In genomic region chr13:27979765-27980279, GRCh38 we compare ENCODE assay signal across 19 cellular contexts. TPM values are rescaled to one million over a fixed set of nuclear protein-coding genes. Genes with fewer than 3 reads are reported as not detected.
DNase-seq lines count a peak whose midpoint lies in the region; ATAC-seq and TF ChIP-seq lines count a peak whose summit lies in the region.
"Had no signal": no experiment of that assay in that cellular context is flagged by ENCODE, and none has a peak within 500 bp of the region (broad histone marks: within the 10 kb centered on the region; RNA-seq: fewer than 3 reads in every experiment).

No MANE protein-coding gene starts in this region.

- no peaks in the 10 kb centered on the region for H3K36me3 ChIP-seq in naive thymus-derived CD4-positive, alpha-beta T cell (ENCODE audit: control insufficient read depth in 2 of 3, insufficient read depth in 3 of 3, low read length in 3 of 3)
- H3K36me3 ChIP-seq in transverse colon, result no peaks in the 10 kb centered on the region
- H3K36me3 ChIP-seq: BLaER1 treated with 17β-estradiol and CSF1 and Interleukin-3, amounts not matched to agents 10 nM and 100 nM; left ventricle myocardium inferior had no signal

- no peaks in the 10 kb centered on the region for H3K9me3 Mint-ChIP-seq in central memory CD8-positive, alpha-beta T cell
- peaks cover 0 to 2% (median 0%) of the 10 kb centered on the region in 11 donors for H3K9me3 Mint-ChIP-seq in naive thymus-derived CD4-positive, alpha-beta T cell
- H3K9me3 Mint-ChIP-seq: activated CD4-positive, alpha-beta T cell treated with anti-CD3 and anti-CD28 coated beads, Interleukin-2, amount 10 ng/mL, durations not matched to agents 7 days and 5 days; activated naive CD4-positive, alpha-beta T cell treated with anti-CD3 and anti-CD28 coated beads, Interleukin-2, amount 10 ng/mL, durations not matched to agents 7 days and 5 days had no signal

- no peak for ATAC-seq in central memory CD8-positive, alpha-beta T cell (replicated peaks; ENCODE audit: extremely low read depth, poor library complexity, severe bottlenecking)
- ATAC-seq in naive thymus-derived CD4-positive, alpha-beta T cell, result no peak
- ATAC-seq in GM19397 (IDR thresholded peaks at IDR 0.05; ENCODE audit: unreplicated experiment) (no peak), GM18505 (IDR thresholded peaks at IDR 0.05; ENCODE audit: unreplicated experiment) (no peak)
- ATAC-seq: esophagus mucosa had no signal

- H3K4me3 ChIP-seq in naive thymus-derived CD4-positive, alpha-beta T cell (ENCODE audit: low read length), result no peak overlapping the region
- H3K4me3 ChIP-seq in transverse colon, result peak overlapping the region; percentile 1 to 61 (median 39)
- H3K4me3 ChIP-seq: BLaER1 treated with 17β-estradiol and CSF1 and Interleukin-3, amounts not matched to agents 10 nM and 100 nM; left ventricle myocardium inferior had no signal

- WGBS in transverse colon (ENCODE audit: low coverage in 1 of 2), 2 donors, result 0 to 4% methylated on average over 4 to 15 of the region's 15 CpGs

- no peak for TF ChIP-seq EP300 in transverse colon (IDR thresholded peaks at IDR 0.05; ENCODE audit: low read depth)

- in situ Hi-C loops in transverse colon (cut with MboI; ENCODE audit: low pct_ligation_motif_present in 1 of 4, low pct_unique_long_range_greater_than_20kb in 1 of 4, low sequenced_read_pairs in 3 of 4), result loop anchor here (5.0 to 25.0 kb wide), 9 partner anchors 145 to 1035 kb away; no protein-coding TSS in a partner anchor

- H3K4me3 Mint-ChIP-seq in central memory CD8-positive, alpha-beta T cell, result peak overlapping the region; percentile 12
- H3K4me3 Mint-ChIP-seq in naive thymus-derived CD4-positive, alpha-beta T cell, result peak overlapping the region in 8 of 10 donors; percentile 17 to 68 (median 38)
- H3K4me3 Mint-ChIP-seq: activated CD4-positive, alpha-beta T cell treated with anti-CD3 and anti-CD28 coated beads, Interleukin-2, amount 10 ng/mL, durations not matched to agents 7 days and 5 days; activated naive CD4-positive, alpha-beta T cell treated with anti-CD3 and anti-CD28 coated beads, Interleukin-2, amount 10 ng/mL, durations not matched to agents 7 days and 5 days had no signal

- no peaks in the 10 kb centered on the region for H3K4me1 ChIP-seq in naive thymus-derived CD4-positive, alpha-beta T cell (ENCODE audit: control insufficient read depth in 2 of 2, insufficient read depth in 2 of 2, low read length in 2 of 2)
- H3K4me1 ChIP-seq in transverse colon, result peaks cover 0 to 43% (median 17%) of the 10 kb centered on the region in 4 donors

- TF ChIP-seq POLR2A in transverse colon (IDR thresholded peaks at IDR 0.05) (no peak), GM18505 (IDR thresholded peaks at IDR 0.05; ENCODE audit: borderline replicate concordance, extremely low read depth, insufficient read depth, insufficient read length) (no peak)

- peak; percentile 12 for DNase-seq in activated effector memory CD4-positive, alpha-beta T cell treated with anti-CD3 and anti-CD28 coated beads, Interleukin-2, amount 50 U/mL, for 16 hours
- no peak for DNase-seq in activated effector memory CD4-positive, alpha-beta T cell treated with Interleukin-2 at 50 U/mL for 16 hours
- no peak for DNase-seq in central memory CD8-positive, alpha-beta T cell (ENCODE audit: low spot score in 2 of 2)
- no peak for DNase-seq in naive thymus-derived CD4-positive, alpha-beta T cell
- no peak for DNase-seq in transverse colon
- no peak for DNase-seq in NCI-H187 treated with DMSO at 0.1 percent for 48 hours (lab: John Stamatoyannopoulos, UW)
- DNase-seq: activated CD4-positive, alpha-beta T cell treated with anti-CD3 and anti-CD28 coated beads, Interleukin-2, amount 10 ng/mL, durations not matched to agents 7 days and 5 days; activated naive CD4-positive, alpha-beta T cell treated with anti-CD3 and anti-CD28 coated beads, Interleukin-2, amount 10 ng/mL, durations not matched to agents 7 days and 5 days; DMS153; GF-D8; left ventricle myocardium inferior; NCI-H146; stimulated activated CD4-positive, alpha-beta T cell treated with anti-CD3 and anti-CD28 coated beads, Interleukin-4, amount 100 ng/mL, for 4 hours had no signal

- no peak overlapping the region for H3K27ac Mint-ChIP-seq in central memory CD8-positive, alpha-beta T cell (ENCODE audit: low read depth)
- peak overlapping the region in 1 of 9 donors; percentile 3 for H3K27ac Mint-ChIP-seq in naive thymus-derived CD4-positive, alpha-beta T cell
- H3K27ac Mint-ChIP-seq: activated CD4-positive, alpha-beta T cell treated with anti-CD3 and anti-CD28 coated beads, Interleukin-2, amount 10 ng/mL, durations not matched to agents 7 days and 5 days; activated naive CD4-positive, alpha-beta T cell treated with anti-CD3 and anti-CD28 coated beads, Interleukin-2, amount 10 ng/mL, durations not matched to agents 7 days and 5 days; brain had no signal

- H3K4me1 Mint-ChIP-seq in central memory CD8-positive, alpha-beta T cell, result peaks cover 14% of the 10 kb centered on the region
- H3K4me1 Mint-ChIP-seq in naive thymus-derived CD4-positive, alpha-beta T cell, result peaks cover 10 to 33% (median 25%) of the 10 kb centered on the region in 7 donors

- POLR2A ChIA-PET in naive thymus-derived CD4-positive, alpha-beta T cell (lab: Charles Lee), result no interaction called here

- H3K36me3 Mint-ChIP-seq in central memory CD8-positive, alpha-beta T cell (ENCODE audit: insufficient read depth), result no peaks in the 10 kb centered on the region
- no peaks in the 10 kb centered on the region for H3K36me3 Mint-ChIP-seq in naive thymus-derived CD4-positive, alpha-beta T cell
- H3K36me3 Mint-ChIP-seq: brain had no signal

- H3K9me3 ChIP-seq in naive thymus-derived CD4-positive, alpha-beta T cell (ENCODE audit: control insufficient read depth in 2 of 3, low read length in 3 of 3), result no peaks in the 10 kb centered on the region
- H3K9me3 ChIP-seq in transverse colon, result no peaks in the 10 kb centered on the region
- H3K9me3 ChIP-seq: left ventricle myocardium inferior had no signal

- peaks cover 13 to 20% of the 10 kb centered on the region in 2 donors for H3K27me3 ChIP-seq in naive thymus-derived CD4-positive, alpha-beta T cell (ENCODE audit: control insufficient read depth in 2 of 2, insufficient read depth in 2 of 2, low read length in 2 of 2)
- peaks cover 96% of the 10 kb centered on the region for H3K27me3 ChIP-seq in transverse colon

- H3K27ac ChIP-seq in naive thymus-derived CD4-positive, alpha-beta T cell (ENCODE audit: low read depth, low read length), result no peak overlapping the region
- H3K27ac ChIP-seq in transverse colon, result peak overlapping the region; percentile 84 to 97 (median 92)
- H3K27ac ChIP-seq: BLaER1 treated with 17β-estradiol and CSF1 and Interleukin-3, amounts not matched to agents 10 nM and 100 nM; left ventricle myocardium inferior had no signal

- CTCF ChIA-PET in naive thymus-derived CD4-positive, alpha-beta T cell (lab: Charles Lee), result no interaction called here

- H3K27me3 Mint-ChIP-seq in central memory CD8-positive, alpha-beta T cell, result peaks cover 98% of the 10 kb centered on the region
- H3K27me3 Mint-ChIP-seq in naive thymus-derived CD4-positive, alpha-beta T cell, result peaks cover 79 to 90% (median 83%) of the 10 kb centered on the region in 5 donors

- intact Hi-C loops in naive thymus-derived CD4-positive, alpha-beta T cell (cut with micrococcal nuclease), result no loop called here
- intact Hi-C loops in transverse colon (cut with DNase I; ENCODE audit: low total_unique reads), result loop anchor here (5.0 to 10.0 kb wide), 3 partner anchors 148 to 1035 kb away; no protein-coding TSS in a partner anchor

- TF ChIP-seq CTCF in transverse colon (IDR thresholded peaks at IDR 0.05), result no peak

RNA-seq across cellular contexts. Expression of gene URAD, which starts 8.7 kb away (rescaled TPM):
- not detected for total RNA-seq in naive thymus-derived CD4-positive, alpha-beta T cell
- polyA plus RNA-seq in naive thymus-derived CD4-positive, alpha-beta T cell, result not detected
- total RNA-seq in transverse colon, result 100 to 1,000 TPM; 124 to 265 (median 168) TPM
- total RNA-seq: activated CD4-positive, alpha-beta T cell treated with anti-CD3 and anti-CD28 coated beads, Interleukin-2, amount 10 ng/mL, durations not matched to agents 7 days and 5 days; dermis microvascular lymphatic vessel endothelial cell; esophagus mucosa; left ventricle myocardium inferior had no signal

RNA-seq across cellular contexts. Expression of gene CDX2, which starts 10.7 kb away (rescaled TPM):
- not detected for total RNA-seq in naive thymus-derived CD4-positive, alpha-beta T cell
- polyA plus RNA-seq in naive thymus-derived CD4-positive, alpha-beta T cell, result not detected
- 100 to 1,000 TPM; 119 to 199 (median 136) TPM for total RNA-seq in transverse colon
- total RNA-seq: activated CD4-positive, alpha-beta T cell treated with anti-CD3 and anti-CD28 coated beads, Interleukin-2, amount 10 ng/mL, durations not matched to agents 7 days and 5 days; dermis microvascular lymphatic vessel endothelial cell; esophagus mucosa; left ventricle myocardium inferior had no signal

Comparison
In these comparisons a context has a peak if more than half of its experiments do, and no peak if none do; other contexts are left out.
1. RNA of gene URAD, which starts 8.7 kb away (total RNA-seq): 124 to 265 TPM in transverse colon; not detected in naive thymus-derived CD4-positive, alpha-beta T cell; every median in the first group is over 100 times any median in the second.
2. RNA of gene CDX2, which starts 10.7 kb away (total RNA-seq): 119 to 199 TPM in transverse colon; not detected in naive thymus-derived CD4-positive, alpha-beta T cell; every median in the first group is over 100 times any median in the second.